17 cellular contexts compared by ENCODE assay signal in genomic region chr2:219210572-219211362, GRCh38. TPM values are rescaled to one million over a fixed set of nuclear protein-coding genes. Genes with fewer than 3 reads are reported as not detected.
DNase-seq lines count a peak whose midpoint lies in the region; ATAC-seq, FAIRE-seq and TF ChIP-seq lines count a peak whose summit lies in the region.
"Had no signal": no experiment of that assay in that cellular context is flagged by ENCODE, and none has a peak within 500 bp of the region (broad histone marks: within the 10 kb centered on the region; RNA-seq: fewer than 3 reads in every experiment).

No MANE protein-coding gene starts in this region.

- H3K27me3 Mint-ChIP-seq in T-helper 1 cell treated with Interleukin-12 subunit alpha and Interleukin-12 subunit beta and Interleukin-4 antibody, amounts not matched to agents 30 μg/mL and 1 μg/mL, for 36 hours (ENCODE audit: low read depth): no peaks in the 10 kb centered on the region
- H3K27me3 Mint-ChIP-seq: activated B cell treated with CpG ODN at 0.5 μM for 24 hours had no signal

- CTCF ChIA-PET in K562 (lab: Yijun Ruan, JAX; ENCODE audit: low intra/inter-chr PET ratio): interaction anchor here (0.6 to 0.9 kb wide), 2 partner anchors 33 to 149 kb away, joined by 3 to 4 read pairs; partner anchors contain the start of gene RETREG2

- BruUV-seq in K562 (replicated peaks; lab: Mats Ljungman, UMichigan): no TSS peak

- FAIRE-seq in K562 (lab: Jason Lieb, UNC): no peak
- FAIRE-seq: keratinocyte had no signal

- H3F3A ChIP-seq in OCI-LY1 (ENCODE audit: insufficient read depth, low read length): 0 out of 2 replicates have a peak, but pooled peaks cover 3% of the 10 kb centered on the region

- no peak for TF ChIP-seq CTCF in OCI-LY1 (IDR thresholded peaks at IDR 0.05; ENCODE audit: low read length)
- no peak for TF ChIP-seq CTCF in K562 (IDR thresholded peaks at IDR 0.05 in 2 of 3, conservative IDR thresholded peaks at IDR 0.05 in 1 of 3; ENCODE audit: insufficient read depth in 2 of 3, low read depth in 1 of 3, low read length in 3 of 3)
- no peak for TF ChIP-seq CTCF in osteoblast (IDR thresholded peaks at IDR 0.05; ENCODE audit: extremely low read depth, low read depth, low read length)
- TF ChIP-seq CTCF in lower lobe of right lung (IDR thresholded peaks at IDR 0.05): no peak

- H3K4me2 ChIP-seq in OCI-LY1 (ENCODE audit: low read length) (no peak overlapping the region), K562 (ENCODE audit: insufficient read depth, low read length) (no peak overlapping the region), osteoblast (ENCODE audit: insufficient read depth, low read length) (no peak overlapping the region)

- H3K27me3 ChIP-seq in OCI-LY1 (ENCODE audit: insufficient read depth, low read length) (no peaks in the 10 kb centered on the region), K562 (ENCODE audit: control insufficient read depth in 2 of 2, insufficient read depth in 2 of 2, low read length in 2 of 2) (no peaks in the 10 kb centered on the region), osteoblast (ENCODE audit: insufficient read depth, low read length) (no peaks in the 10 kb centered on the region), lower lobe of right lung (ENCODE audit: low read depth) (no peaks in the 10 kb centered on the region)
- H3K27me3 ChIP-seq: heart right ventricle, thyroid gland had no signal

- H3K4me1 ChIP-seq in OCI-LY1 (ENCODE audit: insufficient read depth, low read length, severe bottlenecking) (peaks cover 21% of the 10 kb centered on the region), K562 (replicated peaks in 1 of 2; ENCODE audit: control insufficient read depth in 2 of 2, insufficient read depth in 2 of 2, low read length in 2 of 2) (peaks cover 16 to 19% of the 10 kb centered on the region in 2 experiments; a peak in 4 of 5 replicates), osteoblast (ENCODE audit: insufficient read depth, low read length) (peaks cover 18% of the 10 kb centered on the region), lower lobe of right lung (peaks cover 19% of the 10 kb centered on the region)

- H4K20me1 ChIP-seq in OCI-LY1 (ENCODE audit: insufficient read depth, low read length) (no peaks in the 10 kb centered on the region), K562 (replicated peaks; ENCODE audit: control insufficient read depth, insufficient read depth, low read length) (peaks cover 11% of the 10 kb centered on the region; the same call in 1 of the 2 replicates), osteoblast (ENCODE audit: insufficient read depth, low read length) (no peaks in the 10 kb centered on the region)

- H3K79me2 ChIP-seq in OCI-LY1 (ENCODE audit: insufficient read depth, low read length) (no peaks in the 10 kb centered on the region), K562 (ENCODE audit: control insufficient read depth, insufficient read depth, low read length) (no peaks in the 10 kb centered on the region; the same call in none of the 3 replicates), osteoblast (ENCODE audit: insufficient read depth, low read length) (peaks cover 3% of the 10 kb centered on the region)

- no peaks in the 10 kb centered on the region for H3K9me3 ChIP-seq in OCI-LY1 (ENCODE audit: low read length)
- no peaks in the 10 kb centered on the region for H3K9me3 ChIP-seq in K562 (replicated peaks; ENCODE audit: control insufficient read depth, insufficient read depth, low read depth, low read length)
- no peaks in the 10 kb centered on the region for H3K9me3 ChIP-seq in osteoblast (ENCODE audit: low read depth, low read length)
- H3K9me3 ChIP-seq in lower lobe of right lung: no peaks in the 10 kb centered on the region
- H3K9me3 ChIP-seq: HAP-1, heart right ventricle, thyroid gland had no signal

- H3K36me3 ChIP-seq in OCI-LY1 (ENCODE audit: insufficient read depth, low read length): peaks cover 75% of the 10 kb centered on the region
- peaks cover 78% of the 10 kb centered on the region for H3K36me3 ChIP-seq in K562 (ENCODE audit: control insufficient read depth, insufficient read depth, low read length)
- H3K36me3 ChIP-seq in osteoblast (ENCODE audit: insufficient read depth, low read length): peaks cover 59% of the 10 kb centered on the region
- H3K36me3 ChIP-seq in lower lobe of right lung: peaks cover 56% of the 10 kb centered on the region

- H3K9me2 ChIP-seq in OCI-LY1 (ENCODE audit: low read depth, low read length): no peaks in the 10 kb centered on the region

- peak overlapping the region; percentile 87 for H3K27ac Mint-ChIP-seq in T-helper 1 cell treated with Interleukin-12 subunit alpha and Interleukin-12 subunit beta and Interleukin-4 antibody, amounts not matched to agents 30 μg/mL and 1 μg/mL, for 36 hours

- in situ Hi-C loops in K562 (cut with MboI): no loop called here

- 94% methylated on average over 21 of the region's 23 CpGs for WGBS in K562 (ENCODE audit: insufficient coverage, low coverage, missing lambda C conversion rate)

- H3K36me3 Mint-ChIP-seq in T-helper 1 cell treated with Interleukin-12 subunit alpha and Interleukin-12 subunit beta and Interleukin-4 antibody, amounts not matched to agents 30 μg/mL and 1 μg/mL, for 36 hours (ENCODE audit: low read depth): peaks cover 31% of the 10 kb centered on the region

- H3K4me3 ChIP-seq in OCI-LY1 (ENCODE audit: low read depth, low read length, poor library complexity, severe bottlenecking): no peak overlapping the region
- no peak overlapping the region for H3K4me3 ChIP-seq in K562
- no peak overlapping the region for H3K4me3 ChIP-seq in osteoblast (ENCODE audit: insufficient read depth, low read length)
- H3K4me3 ChIP-seq in lower lobe of right lung: no peak overlapping the region
- H3K4me3 ChIP-seq: HAP-1, heart right ventricle, thyroid gland had no signal

- no peaks in the 10 kb centered on the region for H3K9me1 ChIP-seq in K562 (ENCODE audit: control insufficient read depth, insufficient read depth, low read length)

- H3K27ac ChIP-seq in OCI-LY1 (ENCODE audit: low read depth, low read length, poor library complexity, severe bottlenecking) (peak overlapping the region; percentile 45), K562 (ENCODE audit: extremely low read depth, low read depth, low read length) (no peak overlapping the region), osteoblast (ENCODE audit: low read depth, low read length) (no peak overlapping the region), lower lobe of right lung (no peak overlapping the region)

- POLR2A ChIA-PET in K562 (lab: Yijun Ruan, JAX): no interaction called here

- no peaks in the 10 kb centered on the region for H3K9me3 Mint-ChIP-seq in T-helper 1 cell treated with Interleukin-12 subunit alpha and Interleukin-12 subunit beta and Interleukin-4 antibody, amounts not matched to agents 30 μg/mL and 1 μg/mL, for 36 hours
- H3K9me3 Mint-ChIP-seq: activated B cell treated with CpG ODN at 0.5 μM for 24 hours; dendritic cell treated with granulocyte-macrophage colony-stimulating factor and Interleukin-4, amounts not matched to agents 40 ng/mL and 50 ng/mL, for 4 days had no signal

- H2AFZ ChIP-seq in OCI-LY1 (ENCODE audit: low read length): no peak overlapping the region
- no peak overlapping the region for H2AFZ ChIP-seq in K562 (ENCODE audit: low read depth, low read length)
- H2AFZ ChIP-seq in osteoblast (ENCODE audit: low read length): no peak overlapping the region

- TF ChIP-seq RAD21 in K562 (CRISPR knock-in tag; conservative IDR thresholded peaks at IDR 0.05 in 1 of 2, IDR thresholded peaks at IDR 0.05 in 1 of 2): no peak

- H3K9ac ChIP-seq in OCI-LY1 (ENCODE audit: low read length) (no peak overlapping the region; the same call in 1 of the 2 replicates), K562 (ENCODE audit: insufficient read depth in 1 of 2, low read depth in 2 of 2, low read length in 2 of 2) (no peak overlapping the region)

- ATAC-seq in K562 (no peak), lower lobe of right lung (no peak), esophagus mucosa (no peak)
- ATAC-seq: heart right ventricle, Panc1, right cardiac atrium had no signal

- H3K4me1 Mint-ChIP-seq in T-helper 1 cell treated with Interleukin-12 subunit alpha and Interleukin-12 subunit beta and Interleukin-4 antibody, amounts not matched to agents 30 μg/mL and 1 μg/mL, for 36 hours (ENCODE audit: low read depth): peaks cover 43% of the 10 kb centered on the region

- TF ChIP-seq EP300 in K562 (IDR thresholded peaks at IDR 0.05; ENCODE audit: low read length): no peak

- no peak for DNase-seq in T-helper 1 cell
- DNase-seq in K562 (ENCODE audit: extremely low read depth in 1 of 4, low spot score in 3 of 4): no peak
- peak; percentile 45 for DNase-seq in osteoblast (ENCODE audit: insufficient read length, low spot score, missing footprints)
- DNase-seq in lower lobe of right lung: no peak
- no peak for DNase-seq in retina
- DNase-seq: activated B cell treated with CpG ODN at 0.5 μM for 24 hours, heart right ventricle, NCI-H2081 treated with DMSO at 0.1 percent for 48 hours had no signal

- H3K4me3 Mint-ChIP-seq in T-helper 1 cell treated with Interleukin-12 subunit alpha and Interleukin-12 subunit beta and Interleukin-4 antibody, amounts not matched to agents 30 μg/mL and 1 μg/mL, for 36 hours: no peak overlapping the region
- H3K4me3 Mint-ChIP-seq: activated B cell treated with CpG ODN at 0.5 μM for 24 hours; dendritic cell treated with granulocyte-macrophage colony-stimulating factor and Interleukin-4, amounts not matched to agents 40 ng/mL and 50 ng/mL, for 4 days had no signal

- intact Hi-C loops in K562 (cut with micrococcal nuclease) (no loop called here), lower lobe of right lung (cut with DNase I) (no loop called here)

- TF ChIP-seq POLR2A in K562 (conservative IDR thresholded peaks at IDR 0.05): no peak

RNA-seq across cellular contexts. Expression of gene ZFAND2B, which starts 4.2 kb away (rescaled TPM):
- total RNA-seq in K562 (2011; cell fraction: chromatin; rRNA removed; ENCODE audit: low replicate concordance): 42.0 and 82.9 TPM in 2 replicates
- total RNA-seq in K562 (2011; cell fraction: nucleolus; rRNA removed): 50.0 and 55.0 TPM in 2 replicates
- 42.8 and 47.7 TPM in 2 replicates for total RNA-seq in K562 (2011; cell fraction: nucleoplasm; rRNA removed)
- total RNA-seq in K562 (2014; rRNA removed) (29.8 and 37.3 TPM in 2 replicates), K562 (2014; rRNA removed; fragmentation: Illumina TruSeq; extraction: Trizol) (10.1 and 16.5 TPM in 2 replicates), K562 (2015; rRNA removed; fragmentation: Illumina TruSeq; extraction: Trizol) (21.6 and 22.7 TPM in 2 replicates), K562 (2021) (28.2 and 31.4 TPM in 2 replicates), osteoblast (25.0 and 26.5 TPM in 2 replicates), lower lobe of right lung (32.6 TPM), esophagus mucosa (41.1 TPM)
- polyA plus RNA-seq in K562 (2011; rRNA removed) (26.1 and 30.9 TPM in 2 replicates), K562 (2014; fragmentation: Illumina TruSeq; extraction: Trizol) (28.9 and 33.0 TPM in 2 replicates), K562 (2014; fragmentation: Nextera tagmentation; extraction: Ambion mirVana) (10 to 100 TPM in 1 of 2 experiments, 1 to 10 TPM in 1; 9.9 to 14.6 TPM), K562 (2014; rRNA removed) (26.0 and 33.3 TPM in 2 replicates)
- 39.1 and 58.4 TPM in 2 replicates for polyA plus RNA-seq in K562 (2011; cell fraction: cytosol; rRNA removed)
- polyA plus RNA-seq in K562 (2011; cell fraction: nucleus; rRNA removed): 115 and 124 TPM in 2 replicates
- 24.2 and 33.2 TPM in 2 replicates for polyA plus RNA-seq in K562 (2012)
- polyA minus RNA-seq in K562 (2011; rRNA and poly(A)+ RNA removed): 17.4 and 22.6 TPM in 2 replicates
- 9.4 and 20.1 TPM in 2 replicates for polyA minus RNA-seq in K562 (2011; cell fraction: cytosol; rRNA and poly(A)+ RNA removed)
- 21.3 and 28.5 TPM in 2 replicates for polyA minus RNA-seq in K562 (2011; cell fraction: nucleus; rRNA and poly(A)+ RNA removed)

RNA-seq across cellular contexts. Expression of gene ABCB6, which starts 8.0 kb away (rescaled TPM):
- total RNA-seq in K562 (2011; cell fraction: chromatin; rRNA removed; ENCODE audit: low replicate concordance): 152 and 339 TPM in 2 replicates
- total RNA-seq in K562 (2011; cell fraction: nucleolus; rRNA removed): 206 and 213 TPM in 2 replicates
- 157 and 183 TPM in 2 replicates for total RNA-seq in K562 (2011; cell fraction: nucleoplasm; rRNA removed)
- total RNA-seq in K562 (2014; rRNA removed) (19.1 and 25.7 TPM in 2 replicates), K562 (2014; rRNA removed; fragmentation: Illumina TruSeq; extraction: Trizol) (15.2 and 16.8 TPM in 2 replicates), K562 (2015; rRNA removed; fragmentation: Illumina TruSeq; extraction: Trizol) (11.9 and 12.0 TPM in 2 replicates), K562 (2021) (29.2 and 31.6 TPM in 2 replicates), osteoblast (26.2 and 28.2 TPM in 2 replicates), lower lobe of right lung (15.4 TPM), esophagus mucosa (22.6 TPM)
- polyA plus RNA-seq in K562 (2011; rRNA removed) (21.0 and 45.8 TPM in 2 replicates), K562 (2014; fragmentation: Illumina TruSeq; extraction: Trizol) (26.6 and 29.8 TPM in 2 replicates), K562 (2014; fragmentation: Nextera tagmentation; extraction: Ambion mirVana) (1 to 10 TPM; 3.7 to 8.1 TPM), K562 (2014; rRNA removed) (13.6 and 15.1 TPM in 2 replicates)
- 13.5 and 17.7 TPM in 2 replicates for polyA plus RNA-seq in K562 (2011; cell fraction: cytosol; rRNA removed)
- 163 and 210 TPM in 2 replicates for polyA plus RNA-seq in K562 (2011; cell fraction: nucleus; rRNA removed)
- polyA plus RNA-seq in K562 (2012): 20.2 and 32.7 TPM in 2 replicates
- 29.0 and 38.1 TPM in 2 replicates for polyA minus RNA-seq in K562 (2011; rRNA and poly(A)+ RNA removed)
- polyA minus RNA-seq in K562 (2011; cell fraction: cytosol; rRNA and poly(A)+ RNA removed): 13.9 and 14.4 TPM in 2 replicates
- 39.6 and 54.3 TPM in 2 replicates for polyA minus RNA-seq in K562 (2011; cell fraction: nucleus; rRNA and poly(A)+ RNA removed)

RNA-seq across cellular contexts. Expression of gene ATG9A, which starts 18.7 kb away (rescaled TPM):
- 103 and 236 TPM in 2 replicates for total RNA-seq in K562 (2011; cell fraction: chromatin; rRNA removed; ENCODE audit: low replicate concordance)
- 186 and 188 TPM in 2 replicates for total RNA-seq in K562 (2011; cell fraction: nucleolus; rRNA removed)
- 134 and 137 TPM in 2 replicates for total RNA-seq in K562 (2011; cell fraction: nucleoplasm; rRNA removed)
- 23.5 and 36.3 TPM in 2 replicates for total RNA-seq in K562 (2014; rRNA removed)
- total RNA-seq in K562 (2014; rRNA removed; fragmentation: Illumina TruSeq; extraction: Trizol): 21.0 and 21.9 TPM in 2 replicates
- total RNA-seq in K562 (2015; rRNA removed; fragmentation: Illumina TruSeq; extraction: Trizol): 13.9 and 19.3 TPM in 2 replicates
- 47.9 and 54.5 TPM in 2 replicates for total RNA-seq in K562 (2021)
- polyA plus RNA-seq in K562 (2011; rRNA removed): 65.6 and 83.0 TPM in 2 replicates
- 74.6 and 91.3 TPM in 2 replicates for polyA plus RNA-seq in K562 (2011; cell fraction: cytosol; rRNA removed)
- 134 and 138 TPM in 2 replicates for polyA plus RNA-seq in K562 (2011; cell fraction: nucleus; rRNA removed)
- polyA plus RNA-seq in K562 (2012): 32.0 and 41.1 TPM in 2 replicates
- 38.7 and 40.7 TPM in 2 replicates for polyA plus RNA-seq in K562 (2014; fragmentation: Illumina TruSeq; extraction: Trizol)
- polyA plus RNA-seq in K562 (2014; fragmentation: Nextera tagmentation; extraction: Ambion mirVana): under 1 TPM; 0.25 to 0.60 TPM
- 23.4 and 35.3 TPM in 2 replicates for polyA plus RNA-seq in K562 (2014; rRNA removed)
- 62.1 and 74.2 TPM in 2 replicates for polyA minus RNA-seq in K562 (2011; rRNA and poly(A)+ RNA removed)
- polyA minus RNA-seq in K562 (2011; cell fraction: cytosol; rRNA and poly(A)+ RNA removed): 54.0 and 62.6 TPM in 2 replicates
- polyA minus RNA-seq in K562 (2011; cell fraction: nucleus; rRNA and poly(A)+ RNA removed): 43.6 and 60.1 TPM in 2 replicates
- total RNA-seq in osteoblast: 56.0 and 60.8 TPM in 2 replicates
- total RNA-seq in lower lobe of right lung: 45.7 TPM
- 29.9 TPM for total RNA-seq in esophagus mucosa

RNA-seq across cellular contexts. Expression of gene ANKZF1, which starts 18.8 kb away (rescaled TPM):
- 371 and 457 TPM in 2 replicates for total RNA-seq in K562 (2011; cell fraction: chromatin; rRNA removed; ENCODE audit: low replicate concordance)
- total RNA-seq in K562 (2011; cell fraction: nucleolus; rRNA removed): 226 and 229 TPM in 2 replicates
- total RNA-seq in K562 (2011; cell fraction: nucleoplasm; rRNA removed): 275 and 286 TPM in 2 replicates
- total RNA-seq in K562 (2014; rRNA removed): 40.7 and 41.5 TPM in 2 replicates
- 22.5 and 26.3 TPM in 2 replicates for total RNA-seq in K562 (2014; rRNA removed; fragmentation: Illumina TruSeq; extraction: Trizol)
- 21.6 and 21.8 TPM in 2 replicates for total RNA-seq in K562 (2015; rRNA removed; fragmentation: Illumina TruSeq; extraction: Trizol)
- total RNA-seq in K562 (2021): 36.3 and 43.5 TPM in 2 replicates
- polyA plus RNA-seq in K562 (2011; rRNA removed): 47.0 and 86.3 TPM in 2 replicates
- 23.4 and 30.6 TPM in 2 replicates for polyA plus RNA-seq in K562 (2011; cell fraction: cytosol; rRNA removed)
- 325 and 530 TPM in 2 replicates for polyA plus RNA-seq in K562 (2011; cell fraction: nucleus; rRNA removed)
- polyA plus RNA-seq in K562 (2012): 24.3 and 51.1 TPM in 2 replicates
- polyA plus RNA-seq in K562 (2014; fragmentation: Illumina TruSeq; extraction: Trizol): 29.2 and 31.0 TPM in 2 replicates
- 1 to 10 TPM; 3.1 to 3.9 TPM for polyA plus RNA-seq in K562 (2014; fragmentation: Nextera tagmentation; extraction: Ambion mirVana)
- polyA plus RNA-seq in K562 (2014; rRNA removed): 49.0 and 60.6 TPM in 2 replicates
- 28.8 and 55.2 TPM in 2 replicates for polyA minus RNA-seq in K562 (2011; rRNA and poly(A)+ RNA removed)
- polyA minus RNA-seq in K562 (2011; cell fraction: cytosol; rRNA and poly(A)+ RNA removed): 16.7 and 20.6 TPM in 2 replicates
- 81.3 and 167 TPM in 2 replicates for polyA minus RNA-seq in K562 (2011; cell fraction: nucleus; rRNA and poly(A)+ RNA removed)
- 35.1 TPM in 2 replicates for total RNA-seq in osteoblast
- 46.1 TPM for total RNA-seq in lower lobe of right lung
- 18.2 TPM for total RNA-seq in esophagus mucosa

RNA-seq across cellular contexts. Expression of gene RETREG2, which starts 32.7 kb away (rescaled TPM):
- total RNA-seq in K562 (2011; cell fraction: chromatin; rRNA removed; ENCODE audit: low replicate concordance): 69.1 and 138 TPM in 2 replicates
- total RNA-seq in K562 (2011; cell fraction: nucleolus; rRNA removed): 103 and 107 TPM in 2 replicates
- total RNA-seq in K562 (2011; cell fraction: nucleoplasm; rRNA removed): 90.0 and 101 TPM in 2 replicates
- 19.2 and 19.9 TPM in 2 replicates for total RNA-seq in K562 (2014; rRNA removed)
- total RNA-seq in K562 (2014; rRNA removed; fragmentation: Illumina TruSeq; extraction: Trizol): 13.2 and 16.0 TPM in 2 replicates
- 18.5 and 19.2 TPM in 2 replicates for total RNA-seq in K562 (2015; rRNA removed; fragmentation: Illumina TruSeq; extraction: Trizol)
- total RNA-seq in K562 (2021): 32.1 TPM in 2 replicates
- 40.1 and 40.6 TPM in 2 replicates for polyA plus RNA-seq in K562 (2011; rRNA removed)
- 39.4 and 45.9 TPM in 2 replicates for polyA plus RNA-seq in K562 (2011; cell fraction: cytosol; rRNA removed)
- 94.6 and 99.4 TPM in 2 replicates for polyA plus RNA-seq in K562 (2011; cell fraction: nucleus; rRNA removed)
- polyA plus RNA-seq in K562 (2012): 23.0 and 32.5 TPM in 2 replicates
- polyA plus RNA-seq in K562 (2014; fragmentation: Illumina TruSeq; extraction: Trizol): 20.5 and 22.1 TPM in 2 replicates
- 10 to 100 TPM in 1 of 2 experiments, 1 to 10 TPM in 1; 4.9 to 22.6 TPM for polyA plus RNA-seq in K562 (2014; fragmentation: Nextera tagmentation; extraction: Ambion mirVana)
- 18.7 and 19.2 TPM in 2 replicates for polyA plus RNA-seq in K562 (2014; rRNA removed)
- polyA minus RNA-seq in K562 (2011; rRNA and poly(A)+ RNA removed): 35.8 and 54.1 TPM in 2 replicates
- polyA minus RNA-seq in K562 (2011; cell fraction: cytosol; rRNA and poly(A)+ RNA removed): 18.1 and 28.9 TPM in 2 replicates
- 38.9 and 61.0 TPM in 2 replicates for polyA minus RNA-seq in K562 (2011; cell fraction: nucleus; rRNA and poly(A)+ RNA removed)
- 109 and 121 TPM in 2 replicates for total RNA-seq in osteoblast
- 82.3 TPM for total RNA-seq in lower lobe of right lung
- 41.6 TPM for total RNA-seq in esophagus mucosa
